ENCODE assay signal across 8 cellular contexts in genomic region chr9:132977626-132978450, GRCh38. TPM values are rescaled to one million over a fixed set of nuclear protein-coding genes. Genes with fewer than 3 reads are reported as not detected.
A peak's percentile ranks its signal among the peaks of the same experiment; 100 is the strongest.
DNase-seq lines count a peak whose midpoint lies in the region; ATAC-seq and TF ChIP-seq lines count a peak whose summit lies in the region.

No MANE protein-coding gene starts in this region.

- no peaks in the 10 kb centered on the region for H3F3A ChIP-seq in PC-9 (ENCODE audit: insufficient read depth, low read depth)

- POLR2A ChIA-PET in PC-9 (lab: Charles Lee; ENCODE audit: unreplicated experiment): interaction anchor here (0.6 to 0.7 kb wide), 2 partner anchors 11 to 52 kb away, joined by 3 to 9 read pairs; no protein-coding TSS in a partner anchor

- H3K9me3 ChIP-seq in PC-9 (ENCODE audit: insufficient read depth, low read depth): no peaks in the 10 kb centered on the region
- H3K9me3 ChIP-seq in transverse colon: no peaks in the 10 kb centered on the region

- peaks cover 11% of the 10 kb centered on the region for H3K4me1 Mint-ChIP-seq in activated T-cell treated with anti-CD3 and anti-CD28 coated beads, Interleukin-2, amount 50 U/mL, for 72 hours (ENCODE audit: low read depth)
- peaks cover under 1% of the 10 kb centered on the region for H3K4me1 Mint-ChIP-seq in osteocyte (ENCODE audit: unreplicated experiment)

- no TSS peak for BruUV-seq in PC-9 (replicated peaks; lab: Mats Ljungman, UMichigan)

- no peaks in the 10 kb centered on the region for H3K9me2 ChIP-seq in PC-9 (ENCODE audit: insufficient read depth)

- in situ Hi-C loops in transverse colon (cut with MboI; ENCODE audit: low pct_ligation_motif_present in 1 of 4, low pct_unique_long_range_greater_than_20kb in 1 of 4, low sequenced_read_pairs in 3 of 4): no loop called here

- no peak for TF ChIP-seq POLR2A in transverse colon (IDR thresholded peaks at IDR 0.05)

- H3K9me3 Mint-ChIP-seq in activated T-cell treated with anti-CD3 and anti-CD28 coated beads, Interleukin-2, amount 50 U/mL, for 72 hours: no peaks in the 10 kb centered on the region
- no peaks in the 10 kb centered on the region for H3K9me3 Mint-ChIP-seq in osteocyte (ENCODE audit: unreplicated experiment)

- peak; percentile 86 for TF ChIP-seq CTCF in PC-9 (conservative IDR thresholded peaks at IDR 0.05)
- peak; percentile 72 for TF ChIP-seq CTCF in osteocyte (IDR thresholded peaks at IDR 0.05)
- peak; percentile 68 to 81 (median 77) for TF ChIP-seq CTCF in transverse colon (IDR thresholded peaks at IDR 0.05)

- H3K4me1 ChIP-seq in PC-9 (replicated peaks; ENCODE audit: insufficient read depth): no peaks in the 10 kb centered on the region
- peaks cover 0 to 27% (median 11%) of the 10 kb centered on the region in 4 donors for H3K4me1 ChIP-seq in transverse colon

- WGBS in transverse colon (ENCODE audit: low coverage in 1 of 2), 2 donors: 3 to 8% methylated on average over 4 to 13 of the region's 13 CpGs

- no peak overlapping the region for H3K4me3 Mint-ChIP-seq in activated T-cell treated with anti-CD3 and anti-CD28 coated beads, Interleukin-2, amount 50 U/mL, for 72 hours
- no peak overlapping the region for H3K4me3 Mint-ChIP-seq in osteocyte (ENCODE audit: unreplicated experiment)

- H3K27ac Mint-ChIP-seq in activated T-cell treated with anti-CD3 and anti-CD28 coated beads, Interleukin-2, amount 50 U/mL, for 72 hours: no peak overlapping the region
- no peak overlapping the region for H3K27ac Mint-ChIP-seq in osteocyte (ENCODE audit: unreplicated experiment)

- H4K20me1 ChIP-seq in PC-9 (ENCODE audit: insufficient read depth): no peaks in the 10 kb centered on the region

- TF ChIP-seq EP300 in transverse colon (IDR thresholded peaks at IDR 0.05; ENCODE audit: low read depth): no peak

- H3K79me2 ChIP-seq in PC-9 (ENCODE audit: low read depth): no peaks in the 10 kb centered on the region

- DNase-seq in GM03348 (ENCODE audit: low spot score) (peak; percentile 83), PC-9 (peak in 1 of 2 experiments; percentile 70), fibroblast of the conjunctiva (ENCODE audit: low read depth) (peak; percentile 12), osteocyte (ENCODE audit: extremely low spot score, unreplicated experiment) (no peak), transverse colon (peak; percentile 81)
- peak; percentile 74 for DNase-seq in activated T-cell treated with anti-CD3 and anti-CD28 coated beads, Interleukin-2, amount 50 U/mL, for 72 hours

- intact Hi-C loops in PC-9 (cut with micrococcal nuclease; ENCODE audit: unreplicated experiment) (loop anchor here (1.0 kb wide), 2 partner anchors 44 to 508 kb away; no protein-coding TSS in a partner anchor), transverse colon (cut with DNase I; ENCODE audit: low total_unique reads) (no loop called here)

- no peak overlapping the region for H2AFZ ChIP-seq in PC-9

- CTCF ChIA-PET in PC-9 (lab: Charles Lee): interaction anchor here (0.6 to 1.1 kb wide), 4 partner anchors 35 to 172 kb away, joined by 3 to 5 read pairs (median 4); no protein-coding TSS in a partner anchor

- ATAC-seq in HG02981 (IDR thresholded peaks at IDR 0.05; ENCODE audit: unreplicated experiment) (peak; percentile 48), GM18867 (IDR thresholded peaks at IDR 0.05; ENCODE audit: unreplicated experiment) (no peak)
- peak; percentile 90 to 92 for ATAC-seq in activated T-cell treated with anti-CD3 and anti-CD28 coated beads, Interleukin-2, amount 50 U/mL, for 72 hours (replicated peaks in 1 of 2)

- H3K4me3 ChIP-seq in PC-9 (no peak overlapping the region), transverse colon (no peak overlapping the region)

- H3K27ac ChIP-seq in PC-9: no peak overlapping the region
- H3K27ac ChIP-seq in transverse colon: no peak overlapping the region

- H3K27me3 ChIP-seq in PC-9 (ENCODE audit: insufficient read depth, low read depth) (peaks cover 90% of the 10 kb centered on the region), transverse colon (peaks cover 80% of the 10 kb centered on the region)

- H3K36me3 Mint-ChIP-seq in activated T-cell treated with anti-CD3 and anti-CD28 coated beads, Interleukin-2, amount 50 U/mL, for 72 hours (ENCODE audit: insufficient read depth in 2 of 2): no peaks in the 10 kb centered on the region
- H3K36me3 Mint-ChIP-seq in osteocyte (ENCODE audit: unreplicated experiment): no peaks in the 10 kb centered on the region

- no peaks in the 10 kb centered on the region for H3K36me3 ChIP-seq in PC-9 (ENCODE audit: low read depth)
- no peaks in the 10 kb centered on the region for H3K36me3 ChIP-seq in transverse colon

- peaks cover 74% of the 10 kb centered on the region for H3K27me3 Mint-ChIP-seq in activated T-cell treated with anti-CD3 and anti-CD28 coated beads, Interleukin-2, amount 50 U/mL, for 72 hours (ENCODE audit: low read depth)
- H3K27me3 Mint-ChIP-seq in osteocyte (ENCODE audit: unreplicated experiment): peaks cover 64% of the 10 kb centered on the region

- no peak overlapping the region for H3K4me2 ChIP-seq in PC-9

RNA-seq across cellular contexts. Expression of gene GFI1B, which starts 0.7 kb away (rescaled TPM):
- total RNA-seq in PC-9 (2021) (not detected in 2 replicates), osteocyte (not detected in 2 replicates), transverse colon (1 to 10 TPM in 2 of 4 donors, not detected in 2; 1.7 to 2.0 TPM)
- under 1 TPM in 1 of 2 donors, not detected in 1; 0.12 TPM for total RNA-seq in activated T-cell treated with anti-CD3 and anti-CD28 coated beads, Interleukin-2, amount 50 U/mL, for 72 hours

RNA-seq across cellular contexts. Expression of gene TSC1, which starts 33.4 kb away (rescaled TPM):
- total RNA-seq in PC-9 (2021) (51.2 and 61.0 TPM in 2 replicates), osteocyte (50.8 and 59.1 TPM in 2 replicates), transverse colon (100 to 1,000 TPM in 2 of 4 donors, 10 to 100 TPM in 2; 48.4 to 206 (median 92.3) TPM)
- total RNA-seq in activated T-cell treated with anti-CD3 and anti-CD28 coated beads, Interleukin-2, amount 50 U/mL, for 72 hours: 10 to 100 TPM; 28.8 to 30.2 TPM

RNA-seq across cellular contexts. Expression of gene GTF3C5, which starts 53.0 kb away (rescaled TPM):
- 79.6 and 107 TPM in 2 replicates for total RNA-seq in PC-9 (2021)
- 100 to 1,000 TPM in 1 of 2 donors, 10 to 100 TPM in 1; 79.5 to 101 TPM for total RNA-seq in activated T-cell treated with anti-CD3 and anti-CD28 coated beads, Interleukin-2, amount 50 U/mL, for 72 hours
- total RNA-seq in osteocyte: 60.7 and 65.1 TPM in 2 replicates
- 10 to 100 TPM; 44.5 to 56.9 (median 50.2) TPM for total RNA-seq in transverse colon
